8 cellular contexts compared by ENCODE assay signal in the genomic region with DNA sequence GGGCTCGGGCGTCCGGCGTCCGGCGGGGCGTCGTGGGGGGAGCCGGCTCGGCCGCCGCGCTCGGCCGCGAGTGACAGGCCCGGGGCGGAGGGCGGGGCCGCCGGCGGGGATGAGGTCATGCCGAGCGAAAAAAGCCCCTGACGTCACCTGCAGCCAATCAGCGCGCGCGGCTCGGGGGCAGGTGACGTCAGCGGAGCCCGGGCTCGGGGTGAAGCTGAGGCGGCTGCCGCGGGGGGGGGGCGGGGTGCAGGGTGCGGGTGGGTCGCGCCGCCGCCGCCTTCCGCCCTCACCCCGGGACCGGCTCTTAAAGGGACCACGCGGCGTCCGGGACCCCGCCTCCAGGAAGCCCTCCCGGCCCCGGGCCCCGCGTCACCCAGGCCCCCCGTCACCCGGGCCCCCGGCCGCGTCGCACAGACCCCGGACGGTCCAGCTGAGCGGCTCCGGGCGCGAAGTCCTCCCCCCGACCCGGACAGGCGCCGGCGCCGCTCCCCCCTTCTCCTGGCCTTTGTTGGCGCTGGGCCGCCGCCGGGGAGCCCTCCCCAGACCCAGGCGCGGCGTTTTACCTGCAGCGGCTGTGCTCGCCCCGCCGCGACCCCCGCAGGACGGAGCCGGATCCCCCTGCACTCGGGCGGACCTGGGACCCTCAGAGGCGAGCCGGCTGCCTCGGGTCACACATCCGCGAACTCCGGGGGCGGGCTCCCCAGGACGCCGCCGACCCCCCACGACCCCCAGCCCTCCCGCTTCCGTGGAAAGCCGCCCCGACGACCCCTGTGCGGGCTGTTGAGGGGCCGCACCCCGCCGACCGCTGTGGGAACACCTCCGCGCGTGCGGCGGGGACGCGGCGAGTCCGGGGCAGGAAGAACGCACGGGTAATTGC. TPM values are rescaled to one million over a fixed set of nuclear protein-coding genes. Genes with fewer than 3 reads are reported as not detected.
DNase-seq lines count a peak whose midpoint lies in the region; ATAC-seq, FAIRE-seq and TF ChIP-seq lines count a peak whose summit lies in the region.

Gene DUSP8 (minus strand): TSS at position 72 of the 877 bp plus-strand sequence. CDS start 6,445 bp downstream, outside the sequence.

- H3K9ac ChIP-seq in kidney (ENCODE audit: low read length in 2 of 2), result peak within 1 kb of the TSS; percentile 69 to 73

- peaks cover 28% of the 10 kb centered on the region for H3K4me1 Mint-ChIP-seq in chondrocyte (ENCODE audit: low read depth)

- no peaks in the 10 kb centered on the region for H3K36me3 Mint-ChIP-seq in chondrocyte (ENCODE audit: low read depth)

- FAIRE-seq in kidney (lab: Jason Lieb, UNC), result no peak

- H3K9me3 ChIP-seq in kidney (ENCODE audit: control insufficient read depth in 1 of 2, low read length in 2 of 2) (no peaks in the 10 kb centered on the region), spleen (no peaks in the 10 kb centered on the region)

- H3K27ac ChIP-seq in kidney (ENCODE audit: low read depth in 2 of 2, low read length in 2 of 2), result peak within 1 kb of the TSS in 1 of 2 donors; percentile 57
- peak within 1 kb of the TSS; percentile 29 to 91 (median 78) for H3K27ac ChIP-seq in spleen

- no peaks in the 10 kb centered on the region for H3K9me3 Mint-ChIP-seq in chondrocyte (ENCODE audit: low read depth)

- H3K27me3 Mint-ChIP-seq in chondrocyte (ENCODE audit: low read depth), result no peaks in the 10 kb centered on the region

- no peak for TF ChIP-seq CTCF in chondrocyte (IDR thresholded peaks at IDR 0.05)
- no peak for TF ChIP-seq CTCF in kidney (IDR thresholded peaks at IDR 0.05; ENCODE audit: borderline replicate concordance, extremely low read depth, insufficient read depth)
- no peak for TF ChIP-seq CTCF in spleen (IDR thresholded peaks at IDR 0.05 in 8 of 11, conservative IDR thresholded peaks at IDR 0.05 in 3 of 11)

- DNase-seq in GM04504 (ENCODE audit: low read depth) (peak; percentile 56), NCI-H2227 (lab: John Stamatoyannopoulos, UW; ENCODE audit: unreplicated experiment) (peak; percentile 94), chondrocyte (ENCODE audit: low spot score) (no peak), kidney (peak; percentile 96), spleen (peak; percentile 91)
- DNase-seq in activated CD4-positive, alpha-beta T cell treated with anti-CD3 and anti-CD28 coated beads for 48 hours, result peak; percentile 92

- ATAC-seq in HG02970 (IDR thresholded peaks at IDR 0.05; ENCODE audit: low FRiP score, unreplicated experiment) (peak; percentile 51), GM21717 (IDR thresholded peaks at IDR 0.05; ENCODE audit: unreplicated experiment) (no peak)

- peak within 1 kb of the TSS; percentile 70 for H3K4me3 Mint-ChIP-seq in chondrocyte (ENCODE audit: unreplicated experiment)

- H3K36me3 ChIP-seq in kidney (ENCODE audit: control insufficient read depth in 1 of 2, insufficient read depth in 2 of 2, low read length in 2 of 2) (no peaks in the 10 kb centered on the region), spleen (no peaks in the 10 kb centered on the region)

- H3K27ac Mint-ChIP-seq in chondrocyte (ENCODE audit: unreplicated experiment), result no peak within 1 kb of the TSS

- peak within 1 kb of the TSS in 1 of 2 donors; percentile 53 for H3K4me3 ChIP-seq in kidney (ENCODE audit: low read length in 2 of 2)
- H3K4me3 ChIP-seq in spleen, result peak within 1 kb of the TSS; percentile 38 to 79 (median 45)

- no peak for TF ChIP-seq POLR2A in spleen (IDR thresholded peaks at IDR 0.05)

- peaks cover 0 to 19% of the 10 kb centered on the region in 2 donors for H3K4me1 ChIP-seq in kidney (ENCODE audit: control insufficient read depth in 1 of 2, insufficient read depth in 1 of 2, low read depth in 1 of 2, low read length in 2 of 2)
- H3K4me1 ChIP-seq in spleen, result peaks cover 13 to 64% (median 39%) of the 10 kb centered on the region in 6 donors

- H3K27me3 ChIP-seq in spleen (replicated peaks in 1 of 7), result peaks cover 0 to 88% (median 34%) of the 10 kb centered on the region in 7 donors

- 0 to 2% (median 1%) methylated on average over 11 to 123 of the region's 123 CpGs for WGBS in spleen, 5 donors

- intact Hi-C loops in kidney (cut with DNase I), result no loop called here
- intact Hi-C loops in spleen (cut with DNase I; ENCODE audit: low total_unique reads), result loop anchor here (10.0 kb wide), 1 partner anchor 368 kb away; no protein-coding TSS in a partner anchor

RNA-seq across cellular contexts. Expression of gene DUSP8, which starts in this region (rescaled TPM):
- total RNA-seq in chondrocyte, result 6.9 to 12.6 TPM (median 12.1 TPM) in 3 replicates
- total RNA-seq in kidney, result 9.1 TPM
- 1.9 TPM for polyA plus RNA-seq in kidney (ENCODE audit: insufficient read depth, low read depth, low replicate concordance)
- total RNA-seq in spleen, result 10 to 100 TPM in 1 of 7 donors, 1 to 10 TPM in 6; 1.4 to 18.4 (median 3.1) TPM
- polyA plus RNA-seq in spleen, result 1 to 10 TPM in 1 of 3 donors, under 1 TPM in 2; 0.38 to 3.2 (median 0.87) TPM
